ENCODE assay signal across 18 cellular contexts in the genomic region with DNA sequence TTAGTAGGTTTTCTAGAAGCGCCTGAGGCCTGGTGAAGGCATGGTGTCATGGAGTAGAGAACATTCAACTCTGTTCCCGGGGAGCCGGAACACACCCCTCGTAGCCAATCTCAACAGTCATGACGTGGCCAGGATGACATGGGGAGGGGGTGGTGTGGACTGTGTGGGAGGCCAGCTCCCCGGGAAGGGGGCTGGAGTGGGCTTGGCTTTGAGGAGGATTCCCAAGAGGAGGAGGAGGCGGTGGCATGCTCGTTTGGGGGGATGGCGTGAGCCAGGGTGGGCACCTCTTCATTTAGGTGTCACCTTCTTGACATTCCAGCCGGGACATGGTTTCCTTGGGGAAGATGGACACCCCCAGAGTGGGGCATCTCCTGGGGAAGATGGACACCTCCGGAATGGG.
DNase-seq lines count a peak whose midpoint lies in the region; ATAC-seq and TF ChIP-seq lines count a peak whose summit lies in the region.
"Had no signal": no experiment of that assay in that cellular context is flagged by ENCODE, and none has a peak within 500 bp of the region (broad histone marks: within the 10 kb centered on the region; RNA-seq: fewer than 3 reads in every experiment).

No MANE protein-coding gene starts in this region.

- peak overlapping the region; percentile 43 for H3K27ac Mint-ChIP-seq in activated CD8-positive, alpha-beta T cell treated with anti-CD3 and anti-CD28 coated beads, Interleukin-2, amount 10 ng/mL, durations not matched to agents 7 days and 5 days
- H3K27ac Mint-ChIP-seq in activated CD8-positive, alpha-beta T cell treated with anti-CD3 and anti-CD28 coated beads for 36 hours, result no peak overlapping the region
- H3K27ac Mint-ChIP-seq in CD8-positive, alpha-beta memory T cell, result peak overlapping the region; percentile 17 to 94 (median 79)
- peak overlapping the region; percentile 85 for H3K27ac Mint-ChIP-seq in central memory CD8-positive, alpha-beta T cell (ENCODE audit: low read depth)
- H3K27ac Mint-ChIP-seq in osteocyte (ENCODE audit: unreplicated experiment), result peak overlapping the region; percentile 47

- H3K4me3 Mint-ChIP-seq in activated CD8-positive, alpha-beta T cell treated with anti-CD3 and anti-CD28 coated beads, Interleukin-2, amount 10 ng/mL, durations not matched to agents 7 days and 5 days, result no peak overlapping the region
- no peak overlapping the region for H3K4me3 Mint-ChIP-seq in activated CD8-positive, alpha-beta T cell treated with anti-CD3 and anti-CD28 coated beads for 36 hours
- H3K4me3 Mint-ChIP-seq in CD8-positive, alpha-beta memory T cell, result peak overlapping the region in 2 of 7 donors; percentile 29 to 58
- H3K4me3 Mint-ChIP-seq in central memory CD8-positive, alpha-beta T cell, result no peak overlapping the region
- no peak overlapping the region for H3K4me3 Mint-ChIP-seq in osteocyte (ENCODE audit: unreplicated experiment)
- H3K4me3 Mint-ChIP-seq: CD14-positive monocyte, nephron progenitor cell had no signal

- no peak for DNase-seq in activated CD8-positive, alpha-beta T cell treated with anti-CD3 and anti-CD28 coated beads, Interleukin-2, amount 10 ng/mL, durations not matched to agents 7 days and 5 days
- DNase-seq in activated CD8-positive, alpha-beta T cell treated with anti-CD3 and anti-CD28 coated beads for 36 hours, result no peak
- no peak for DNase-seq in CD8-positive, alpha-beta memory T cell
- no peak for DNase-seq in central memory CD8-positive, alpha-beta T cell (ENCODE audit: low spot score in 2 of 2)
- DNase-seq in osteocyte (ENCODE audit: extremely low spot score, unreplicated experiment), result no peak
- DNase-seq in ascending aorta (ENCODE audit: low spot score in 2 of 2), result no peak
- DNase-seq in aorta, result no peak
- DNase-seq: amygdala, hypothalamus, kidney, mesenchymal stem cell, NCI-H1436, NCI-H748 treated with DMSO at 0.1 percent for 48 hours, nephron progenitor cell, PC-3, trophoblast cell had no signal

- intact Hi-C loops in activated CD8-positive, alpha-beta T cell treated with anti-CD3 and anti-CD28 coated beads for 36 hours (cut with micrococcal nuclease), result no loop called here
- intact Hi-C loops in ascending aorta (cut with DNase I) (no loop called here), aorta (cut with DNase I) (no loop called here)

- CTCF ChIA-PET in activated CD8-positive, alpha-beta T cell treated with anti-CD3 and anti-CD28 coated beads, Interleukin-2, amount 10 ng/mL, durations not matched to agents 7 days and 5 days (lab: Charles Lee), result interaction anchor here (1.2 to 3.4 kb wide), 2 partner anchors 16 to 22 kb away, joined by 3 to 51 read pairs; no protein-coding TSS in a partner anchor
- CTCF ChIA-PET in activated CD8-positive, alpha-beta T cell treated with anti-CD3 and anti-CD28 coated beads for 36 hours (lab: Charles Lee), result interaction anchor here (3.1 to 5.1 kb wide), 4 partner anchors 14 to 97 kb away, joined by 35 to 92 read pairs (median 39); no protein-coding TSS in a partner anchor
- CTCF ChIA-PET in CD8-positive, alpha-beta memory T cell (lab: Charles Lee), result interaction anchor here (1.0 to 9.9 kb wide), 4 partner anchors 8 to 68 kb away, joined by 3 to 113 read pairs (median 32); no protein-coding TSS in a partner anchor

- H3K4me1 Mint-ChIP-seq in activated CD8-positive, alpha-beta T cell treated with anti-CD3 and anti-CD28 coated beads, Interleukin-2, amount 10 ng/mL, durations not matched to agents 7 days and 5 days (ENCODE audit: low read depth), result peaks cover 91% of the 10 kb centered on the region
- peaks cover 69% of the 10 kb centered on the region for H3K4me1 Mint-ChIP-seq in activated CD8-positive, alpha-beta T cell treated with anti-CD3 and anti-CD28 coated beads for 36 hours (ENCODE audit: low read depth)
- H3K4me1 Mint-ChIP-seq in CD8-positive, alpha-beta memory T cell, result peaks cover 75 to 93% (median 87%) of the 10 kb centered on the region in 3 donors
- H3K4me1 Mint-ChIP-seq in central memory CD8-positive, alpha-beta T cell, result peaks cover 88% of the 10 kb centered on the region
- H3K4me1 Mint-ChIP-seq in osteocyte (ENCODE audit: unreplicated experiment), result peaks cover 60% of the 10 kb centered on the region

- H3K9me3 Mint-ChIP-seq in activated CD8-positive, alpha-beta T cell treated with anti-CD3 and anti-CD28 coated beads, Interleukin-2, amount 10 ng/mL, durations not matched to agents 7 days and 5 days (ENCODE audit: insufficient read depth), result no peaks in the 10 kb centered on the region
- H3K9me3 Mint-ChIP-seq in activated CD8-positive, alpha-beta T cell treated with anti-CD3 and anti-CD28 coated beads for 36 hours, result no peaks in the 10 kb centered on the region
- no peaks in the 10 kb centered on the region for H3K9me3 Mint-ChIP-seq in CD8-positive, alpha-beta memory T cell
- no peaks in the 10 kb centered on the region for H3K9me3 Mint-ChIP-seq in central memory CD8-positive, alpha-beta T cell
- no peaks in the 10 kb centered on the region for H3K9me3 Mint-ChIP-seq in osteocyte (ENCODE audit: unreplicated experiment)
- H3K9me3 Mint-ChIP-seq: CD14-positive monocyte, nephron progenitor cell had no signal

- no peak overlapping the region for H3K4me3 ChIP-seq in CD8-positive, alpha-beta memory T cell (ENCODE audit: low read length)
- no peak overlapping the region for H3K4me3 ChIP-seq in ascending aorta
- no peak overlapping the region for H3K4me3 ChIP-seq in aorta (ENCODE audit: low read length in 2 of 2)

- peaks cover 66% of the 10 kb centered on the region for H3K36me3 Mint-ChIP-seq in activated CD8-positive, alpha-beta T cell treated with anti-CD3 and anti-CD28 coated beads, Interleukin-2, amount 10 ng/mL, durations not matched to agents 7 days and 5 days (ENCODE audit: low read depth)
- H3K36me3 Mint-ChIP-seq in activated CD8-positive, alpha-beta T cell treated with anti-CD3 and anti-CD28 coated beads for 36 hours (ENCODE audit: low read depth), result peaks cover 10% of the 10 kb centered on the region
- peaks cover 0 to 54% (median 4%) of the 10 kb centered on the region in 3 donors for H3K36me3 Mint-ChIP-seq in CD8-positive, alpha-beta memory T cell
- peaks cover 12% of the 10 kb centered on the region for H3K36me3 Mint-ChIP-seq in central memory CD8-positive, alpha-beta T cell (ENCODE audit: insufficient read depth)
- H3K36me3 Mint-ChIP-seq in osteocyte (ENCODE audit: unreplicated experiment), result peaks cover 16% of the 10 kb centered on the region

- WGBS in aorta, 2 donors, result 85 to 87% methylated on average over 11 of the region's 11 CpGs

- no peak for TF ChIP-seq CTCF in activated CD8-positive, alpha-beta T cell treated with anti-CD3 and anti-CD28 coated beads for 36 hours (IDR thresholded peaks at IDR 0.05)
- TF ChIP-seq CTCF in osteocyte (IDR thresholded peaks at IDR 0.05), result no peak
- TF ChIP-seq CTCF in ascending aorta (IDR thresholded peaks at IDR 0.05), result no peak

- H3K27ac ChIP-seq in CD8-positive, alpha-beta memory T cell (ENCODE audit: low read depth, low read length), result no peak overlapping the region
- H3K27ac ChIP-seq in ascending aorta (no peak overlapping the region), aorta (ENCODE audit: low read depth in 1 of 2, low read length in 2 of 2) (no peak overlapping the region)

- peaks cover 52% of the 10 kb centered on the region for H3K4me1 ChIP-seq in CD8-positive, alpha-beta memory T cell (ENCODE audit: insufficient read depth, low read length)
- peaks cover 11 to 35% of the 10 kb centered on the region in 2 donors for H3K4me1 ChIP-seq in ascending aorta
- H3K4me1 ChIP-seq in aorta (ENCODE audit: control insufficient read depth in 1 of 2, insufficient read depth in 2 of 2, low read length in 2 of 2), result no peaks in the 10 kb centered on the region

- no peaks in the 10 kb centered on the region for H3K27me3 ChIP-seq in CD8-positive, alpha-beta memory T cell (ENCODE audit: insufficient read depth, low read length, poor library complexity, severe bottlenecking)
- no peaks in the 10 kb centered on the region for H3K27me3 ChIP-seq in ascending aorta
- H3K27me3 ChIP-seq in aorta (ENCODE audit: control insufficient read depth in 1 of 2, insufficient read depth in 2 of 2, low read length in 1 of 2), result no peaks in the 10 kb centered on the region

- no peaks in the 10 kb centered on the region for H3K27me3 Mint-ChIP-seq in activated CD8-positive, alpha-beta T cell treated with anti-CD3 and anti-CD28 coated beads, Interleukin-2, amount 10 ng/mL, durations not matched to agents 7 days and 5 days (ENCODE audit: low read depth)
- H3K27me3 Mint-ChIP-seq in activated CD8-positive, alpha-beta T cell treated with anti-CD3 and anti-CD28 coated beads for 36 hours, result no peaks in the 10 kb centered on the region
- no peaks in the 10 kb centered on the region for H3K27me3 Mint-ChIP-seq in CD8-positive, alpha-beta memory T cell
- H3K27me3 Mint-ChIP-seq in central memory CD8-positive, alpha-beta T cell, result no peaks in the 10 kb centered on the region
- H3K27me3 Mint-ChIP-seq in osteocyte (ENCODE audit: unreplicated experiment), result no peaks in the 10 kb centered on the region

- POLR2A ChIA-PET in activated CD8-positive, alpha-beta T cell treated with anti-CD3 and anti-CD28 coated beads, Interleukin-2, amount 10 ng/mL, durations not matched to agents 7 days and 5 days (lab: Charles Lee), result interaction anchor here (3.4 kb wide), 1 partner anchor 8 kb away, joined by 25 read pairs; no protein-coding TSS in a partner anchor
- POLR2A ChIA-PET in activated CD8-positive, alpha-beta T cell treated with anti-CD3 and anti-CD28 coated beads for 36 hours (lab: Charles Lee), result no interaction called here
- POLR2A ChIA-PET in CD8-positive, alpha-beta memory T cell (lab: Charles Lee), result no interaction called here

- no peaks in the 10 kb centered on the region for H3K9me3 ChIP-seq in CD8-positive, alpha-beta memory T cell (ENCODE audit: low read length)
- H3K9me3 ChIP-seq in ascending aorta, result no peaks in the 10 kb centered on the region
- H3K9me3 ChIP-seq in aorta (ENCODE audit: control insufficient read depth, low read length), result no peaks in the 10 kb centered on the region

- H3K36me3 ChIP-seq in CD8-positive, alpha-beta memory T cell (ENCODE audit: insufficient read depth, low read length), result no peaks in the 10 kb centered on the region
- H3K36me3 ChIP-seq in ascending aorta (peaks cover 9 to 10% of the 10 kb centered on the region in 2 donors), aorta (ENCODE audit: control insufficient read depth in 1 of 2, insufficient read depth in 2 of 2, low read length in 1 of 2) (no peaks in the 10 kb centered on the region)

- ATAC-seq in activated CD8-positive, alpha-beta T cell treated with anti-CD3 and anti-CD28 coated beads, Interleukin-2, amount 10 ng/mL, durations not matched to agents 7 days and 5 days, result no peak
- ATAC-seq in activated CD8-positive, alpha-beta T cell treated with anti-CD3 and anti-CD28 coated beads for 36 hours, result no peak
- ATAC-seq in central memory CD8-positive, alpha-beta T cell (replicated peaks; ENCODE audit: extremely low read depth, poor library complexity, severe bottlenecking), result no peak
- ATAC-seq in HG03520 (IDR thresholded peaks at IDR 0.05; ENCODE audit: unreplicated experiment) (no peak), aorta (ENCODE audit: low FRiP score) (no peak)
- ATAC-seq: PC-3 had no signal
